In the genomic region with DNA sequence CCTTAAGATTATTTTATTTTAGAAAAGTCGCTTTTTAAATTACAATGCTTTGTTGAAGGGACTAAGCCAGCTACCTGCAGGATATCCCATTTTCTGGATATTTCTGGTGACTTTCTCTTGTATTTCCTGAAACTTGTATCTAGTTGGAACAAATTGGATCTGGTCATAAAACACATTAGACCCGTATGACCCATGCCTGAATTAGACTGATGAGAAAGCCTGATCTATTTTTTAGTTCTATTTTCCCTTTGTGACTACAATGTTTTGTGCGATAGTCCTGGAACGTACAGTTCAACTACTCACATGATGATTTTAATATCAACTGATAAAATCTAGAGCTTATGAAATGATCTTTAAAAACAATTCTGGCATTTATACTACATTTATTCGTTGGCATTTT, we compare ENCODE assay signal across 26 cellular contexts.
A peak's percentile ranks its signal among the peaks of the same experiment; 100 is the strongest.
DNase-seq lines count a peak whose midpoint lies in the region; ATAC-seq, FAIRE-seq and TF ChIP-seq lines count a peak whose summit lies in the region.
"Had no signal": no experiment of that assay in that cellular context is flagged by ENCODE, and none has a peak within 500 bp of the region (broad histone marks: within the 10 kb centered on the region; RNA-seq: fewer than 3 reads in every experiment).

No MANE protein-coding gene starts in this region.

- H3K4me1 ChIP-seq in A549: no peaks in the 10 kb centered on the region
- H3K4me1 ChIP-seq in HEK293 (ENCODE audit: control insufficient read depth, insufficient read depth, low read length): no peaks in the 10 kb centered on the region
- H3K4me1 ChIP-seq in pancreas: no peaks in the 10 kb centered on the region
- no peaks in the 10 kb centered on the region for H3K4me1 ChIP-seq in A673 (ENCODE audit: insufficient read depth, low read length, poor library complexity, severe bottlenecking)
- H3K4me1 ChIP-seq: BLaER1 treated with 17β-estradiol and CSF1 and Interleukin-3, amounts not matched to agents 10 nM and 100 nM; Caco-2 had no signal

- TF ChIP-seq CTCF in A549 (IDR thresholded peaks at IDR 0.05) (no peak), HEK293 (tag by site-specific recombination; IDR thresholded peaks at IDR 0.05) (no peak), pancreas (IDR thresholded peaks at IDR 0.05) (no peak), A673 (conservative IDR thresholded peaks at IDR 0.05; ENCODE audit: low read depth, low read length) (no peak)
- no peak for TF ChIP-seq CTCF in activated CD8-positive, alpha-beta T cell treated with anti-CD3 and anti-CD28 coated beads for 36 hours (IDR thresholded peaks at IDR 0.05)

- ATAC-seq in A549: no peak
- no peak for ATAC-seq in pancreas
- no peak for ATAC-seq in activated CD8-positive, alpha-beta T cell treated with anti-CD3 and anti-CD28 coated beads for 36 hours
- ATAC-seq: CD8-positive, alpha-beta T cell; GM12878 had no signal

- WGBS in A549 (ENCODE audit: missing lambda C conversion rate): 78% methylated on average over 5 of the region's 5 CpGs
- 78 to 80% methylated on average over 5 of the region's 5 CpGs for WGBS in pancreas, 2 donors

- H3K27ac Mint-ChIP-seq in activated CD8-positive, alpha-beta T cell treated with anti-CD3 and anti-CD28 coated beads for 36 hours: no peak overlapping the region
- H3K27ac Mint-ChIP-seq: B cell; CD4-positive, alpha-beta T cell; CD8-positive, alpha-beta T cell had no signal

- FAIRE-seq in A549 (lab: Jason Lieb, UNC): peak; percentile 7
- peak; percentile 9 for FAIRE-seq in pancreas (lab: Jason Lieb, UNC)
- FAIRE-seq: GM12878, GM12892, GM18507 had no signal

- no peaks in the 10 kb centered on the region for H3K27me3 ChIP-seq in pancreas
- H3K27me3 ChIP-seq in A673 (replicated peaks; ENCODE audit: insufficient read depth, low read depth, low read length, poor library complexity): peaks cover 21% of the 10 kb centered on the region
- H3K27me3 ChIP-seq: BLaER1 treated with 17β-estradiol and CSF1 and Interleukin-3, amounts not matched to agents 10 nM and 100 nM had no signal

- no peak for TF ChIP-seq EP300 in A549 (IDR thresholded peaks at IDR 0.05)

- H3K9me3 ChIP-seq in A549 (no peaks in the 10 kb centered on the region), HEK293 (ENCODE audit: control insufficient read depth, insufficient read depth, low read depth, low read length) (no peaks in the 10 kb centered on the region), pancreas (no peaks in the 10 kb centered on the region), A673 (ENCODE audit: low read depth, low read length, poor library complexity, severe bottlenecking) (no peaks in the 10 kb centered on the region)

- POLR2A ChIA-PET in A549 (lab: Yijun Ruan, JAX): no interaction called here
- POLR2A ChIA-PET in HEK293 (lab: Yijun Ruan, JAX): no interaction called here
- POLR2A ChIA-PET in A673 (lab: Charles Lee; ENCODE audit: low non-redundant PET): no interaction called here
- POLR2A ChIA-PET in activated CD8-positive, alpha-beta T cell treated with anti-CD3 and anti-CD28 coated beads for 36 hours (lab: Charles Lee): no interaction called here

- no peak overlapping the region for H3K4me3 ChIP-seq in A549
- no peak overlapping the region for H3K4me3 ChIP-seq in HEK293 (ENCODE audit: low read depth, low read length)
- H3K4me3 ChIP-seq in pancreas: no peak overlapping the region
- H3K4me3 ChIP-seq in A673 (ENCODE audit: low read depth, low read length, poor library complexity, severe bottlenecking): no peak overlapping the region
- H3K4me3 ChIP-seq: BLaER1 treated with 17β-estradiol and CSF1 and Interleukin-3, amounts not matched to agents 10 nM and 100 nM; GM12878 had no signal

- H3K4me2 ChIP-seq in A549: no peak overlapping the region
- H3K4me2 ChIP-seq: BLaER1 treated with 17β-estradiol and CSF1 and Interleukin-3, amounts not matched to agents 10 nM and 100 nM had no signal

- no peaks in the 10 kb centered on the region for H3K36me3 Mint-ChIP-seq in activated CD8-positive, alpha-beta T cell treated with anti-CD3 and anti-CD28 coated beads for 36 hours (ENCODE audit: low read depth)
- H3K36me3 Mint-ChIP-seq: CD8-positive, alpha-beta T cell had no signal

- H3K4me1 Mint-ChIP-seq in activated CD8-positive, alpha-beta T cell treated with anti-CD3 and anti-CD28 coated beads for 36 hours (ENCODE audit: low read depth): peaks cover 21% of the 10 kb centered on the region
- H3K4me1 Mint-ChIP-seq: B cell had no signal

- H3K27ac ChIP-seq in A549: no peak overlapping the region
- H3K27ac ChIP-seq in HEK293 (ENCODE audit: extremely low read depth, low read depth, low read length): no peak overlapping the region
- H3K27ac ChIP-seq in pancreas: no peak overlapping the region
- H3K27ac ChIP-seq in A673 (ENCODE audit: low read depth, low read length, poor library complexity, severe bottlenecking): no peak overlapping the region
- H3K27ac ChIP-seq: 22Rv1; BLaER1 treated with 17β-estradiol and CSF1 and Interleukin-3, amounts not matched to agents 10 nM and 100 nM; C4-2B had no signal

- intact Hi-C loops in pancreas (cut with DNase I) (no loop called here), A673 (cut with micrococcal nuclease; ENCODE audit: unreplicated experiment) (no loop called here)
- intact Hi-C loops in activated CD8-positive, alpha-beta T cell treated with anti-CD3 and anti-CD28 coated beads for 36 hours (cut with micrococcal nuclease): no loop called here

- CTCF ChIA-PET in A549 (lab: Yijun Ruan, JAX) (no interaction called here), HEK293 (lab: Yijun Ruan, JAX) (interaction anchor here (0.6 kb wide), 1 partner anchor 87 kb away, joined by 3 read pairs; no protein-coding TSS in a partner anchor), A673 (lab: Charles Lee) (no interaction called here)
- CTCF ChIA-PET in activated CD8-positive, alpha-beta T cell treated with anti-CD3 and anti-CD28 coated beads for 36 hours (lab: Charles Lee): no interaction called here

- H3K27me3 Mint-ChIP-seq in activated CD8-positive, alpha-beta T cell treated with anti-CD3 and anti-CD28 coated beads for 36 hours: no peaks in the 10 kb centered on the region
- H3K27me3 Mint-ChIP-seq: CD4-positive, alpha-beta T cell had no signal

- BruUV-seq in A673 (replicated peaks; lab: Mats Ljungman, UMichigan): no TSS peak

- H3K36me3 ChIP-seq in HEK293 (ENCODE audit: control insufficient read depth in 2 of 2, insufficient read depth in 1 of 2, low read length in 2 of 2) (no peaks in the 10 kb centered on the region), pancreas (no peaks in the 10 kb centered on the region), A673 (ENCODE audit: insufficient read depth, low read length, poor library complexity, severe bottlenecking) (no peaks in the 10 kb centered on the region)
- H3K36me3 ChIP-seq: BLaER1 treated with 17β-estradiol and CSF1 and Interleukin-3, amounts not matched to agents 10 nM and 100 nM had no signal

- no peak for TF ChIP-seq POLR2A in A549 (IDR thresholded peaks at IDR 0.05; ENCODE audit: low read length)

- H3K4me3 Mint-ChIP-seq in activated CD8-positive, alpha-beta T cell treated with anti-CD3 and anti-CD28 coated beads for 36 hours: no peak overlapping the region
- H3K4me3 Mint-ChIP-seq: B cell; CD4-positive, alpha-beta T cell; CD8-positive, alpha-beta T cell had no signal

- DNase-seq in A549 (ENCODE audit: low read depth in 1 of 2, low spot score in 1 of 2): no peak
- peak; percentile 14 to 83 for DNase-seq in dermis microvascular lymphatic vessel endothelial cell (ENCODE audit: low read depth in 2 of 2)
- no peak for DNase-seq in pancreas
- no peak for DNase-seq in HT-29 (ENCODE audit: low spot score)
- no peak for DNase-seq in A673 (ENCODE audit: low spot score)
- DNase-seq in activated CD8-positive, alpha-beta T cell treated with anti-CD3 and anti-CD28 coated beads for 36 hours: no peak
- DNase-seq: AML-193; Caco-2; Calu3; CD4-positive, alpha-beta T cell; CD8-positive, alpha-beta T cell; DMS 273 treated with DMSO at 0.1 percent for 48 hours; DMS153; DMS53; DMS79; DND-41; EL; GDM1 had no signal

- no peak for TF ChIP-seq RAD21 in A549 (conservative IDR thresholded peaks at IDR 0.05 in 1 of 2, IDR thresholded peaks at IDR 0.05 in 1 of 2)

- H3K9me3 Mint-ChIP-seq in activated CD8-positive, alpha-beta T cell treated with anti-CD3 and anti-CD28 coated beads for 36 hours: no peaks in the 10 kb centered on the region
- H3K9me3 Mint-ChIP-seq: CD8-positive, alpha-beta T cell had no signal

TF ChIP-seq in A549, 52 proteins besides CTCF, POLR2A, EP300 and RAD21:
- TF ChIP-seq ZC3H11A (IDR thresholded peaks at IDR 0.05): no peak
- TF ChIP-seq CBX8 (IDR thresholded peaks at IDR 0.05): no peak
- no peak for TF ChIP-seq CHD4 (IDR thresholded peaks at IDR 0.05; ENCODE audit: borderline replicate concordance)
- TF ChIP-seq FOSB (CRISPR knock-in tag; IDR thresholded peaks at IDR 0.05): no peak
- no peak for TF ChIP-seq RARB (CRISPR knock-in tag; IDR thresholded peaks at IDR 0.05)
- TF ChIP-seq CHD2 (IDR thresholded peaks at IDR 0.05; ENCODE audit: low read length, partially characterized antibody): no peak
- no peak for TF ChIP-seq GATA3 (IDR thresholded peaks at IDR 0.05; ENCODE audit: borderline replicate concordance)
- no peak for TF ChIP-seq KDM1A (IDR thresholded peaks at IDR 0.05; ENCODE audit: low read depth)
- no peak for TF ChIP-seq MAFK (IDR thresholded peaks at IDR 0.05; ENCODE audit: partially characterized antibody)
- TF ChIP-seq ZNF302 (CRISPR knock-in tag; IDR thresholded peaks at IDR 0.05): no peak
- no peak for TF ChIP-seq MYC (IDR thresholded peaks at IDR 0.05; ENCODE audit: borderline replicate concordance, low read length)
- TF ChIP-seq EHMT2 (IDR thresholded peaks at IDR 0.05; ENCODE audit: low read depth): no peak
- TF ChIP-seq RFX5 (IDR thresholded peaks at IDR 0.05): no peak
- TF ChIP-seq PHF8 (IDR thresholded peaks at IDR 0.05; ENCODE audit: borderline replicate concordance, low read depth): no peak

TF ChIP-seq in HEK293, 187 proteins besides CTCF, POLR2A, EP300 and RAD21 (continues in another document):
- TF ChIP-seq ZNF157 (tag by site-specific recombination; IDR thresholded peaks at IDR 0.05) (no peak), ZNF473 (tag by site-specific recombination; IDR thresholded peaks at IDR 0.05) (no peak), ZNF624 (tag by site-specific recombination; IDR thresholded peaks at IDR 0.05) (no peak), ZNF670 (tag by site-specific recombination; IDR thresholded peaks at IDR 0.05; ENCODE audit: low read depth) (no peak)
- TF ChIP-seq, protein P1, sequence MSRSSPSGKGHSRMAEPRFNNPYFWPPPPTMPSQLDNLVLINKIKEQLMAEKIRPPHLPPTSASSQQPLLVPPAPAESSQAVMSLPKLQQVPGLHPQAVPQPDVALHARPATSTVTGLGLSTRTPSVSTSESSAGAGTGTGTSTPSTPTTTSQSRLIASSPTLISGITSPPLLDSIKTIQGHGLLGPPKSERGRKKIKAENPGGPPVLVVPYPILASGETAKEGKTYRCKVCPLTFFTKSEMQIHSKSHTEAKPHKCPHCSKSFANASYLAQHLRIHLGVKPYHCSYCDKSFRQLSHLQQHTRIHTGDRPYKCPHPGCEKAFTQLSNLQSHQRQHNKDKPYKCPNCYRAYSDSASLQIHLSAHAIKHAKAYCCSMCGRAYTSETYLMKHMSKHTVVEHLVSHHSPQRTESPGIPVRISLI (tag by site-specific recombination; IDR thresholded peaks at IDR 0.05): no peak

Comparison
In these comparisons a context has a peak if more than half of its experiments do, and no peak if none do; other contexts are left out.
1. DNase-seq: peak in dermis microvascular lymphatic vessel endothelial cell (2 of 2); none in A549 (0 of 2), pancreas (0 of 6), HT-29 (single experiment), A673 (single experiment) and activated CD8-positive, alpha-beta T cell treated with anti-CD3 and anti-CD28 coated beads for 36 hours (single experiment).